In genomic region chr11:67504950-67505561, GRCh38 we compare ENCODE assay signal across 8 cellular contexts.
DNase-seq lines count a peak whose midpoint lies in the region; ATAC-seq and TF ChIP-seq lines count a peak whose summit lies in the region.

PITPNM1 (minus strand) TSS chr11:67505363; CDS start chr11:67504180, 1,183 bp downstream.

- no peak for ATAC-seq in HG03175 (IDR thresholded peaks at IDR 0.05; ENCODE audit: unreplicated experiment)
- ATAC-seq in GM21381 (IDR thresholded peaks at IDR 0.05; ENCODE audit: unreplicated experiment): no peak

- peak within 1 kb of the TSS; percentile 76 for H3K4me3 ChIP-seq in GM12864 (ENCODE audit: low read depth, low read length)
- H3K4me3 ChIP-seq in cardiac fibroblast (replicated peaks in 1 of 2; ENCODE audit: low read depth in 2 of 2, low read length in 2 of 2): peak within 1 kb of the TSS; percentile 78 to 83

- no peak for DNase-seq in GM12864 (ENCODE audit: low read depth)
- DNase-seq in LoVo (ENCODE audit: low spot score): peak; percentile 71
- DNase-seq in UCSD-AML1 (lab: John Stamatoyannopoulos, UW; ENCODE audit: unreplicated experiment): peak; percentile 78
- peak; percentile 39 to 70 for DNase-seq in cardiac fibroblast (ENCODE audit: low read depth in 2 of 2)
- DNase-seq in islet precursor cell: peak; percentile 87
- DNase-seq in stimulated activated CD4-positive, alpha-beta T cell treated with anti-CD3 and anti-CD28 coated beads, Interleukin-15, amount 100 ng/mL, for 1 hour (ENCODE audit: low read depth in 1 of 2, low spot score in 1 of 2): peak; percentile 56 to 67

- TF ChIP-seq CTCF in GM12864 (IDR thresholded peaks at IDR 0.05; ENCODE audit: low read depth, low read length, missing control alignments): no peak
- TF ChIP-seq CTCF in cardiac fibroblast (IDR thresholded peaks at IDR 0.05; ENCODE audit: low read depth, low read length): no peak
